1 cellular context compared by ENCODE assay signal in genomic region chr6:162943369-162943768, GRCh38.
TF ChIP-seq lines count a peak whose summit lies in the region.

No MANE protein-coding gene starts in this region.

TF ChIP-seq in GM23338, 12 proteins besides CTCF, POLR2A, EP300 and RAD21 (continued from another document):
- TF ChIP-seq, protein P1, sequence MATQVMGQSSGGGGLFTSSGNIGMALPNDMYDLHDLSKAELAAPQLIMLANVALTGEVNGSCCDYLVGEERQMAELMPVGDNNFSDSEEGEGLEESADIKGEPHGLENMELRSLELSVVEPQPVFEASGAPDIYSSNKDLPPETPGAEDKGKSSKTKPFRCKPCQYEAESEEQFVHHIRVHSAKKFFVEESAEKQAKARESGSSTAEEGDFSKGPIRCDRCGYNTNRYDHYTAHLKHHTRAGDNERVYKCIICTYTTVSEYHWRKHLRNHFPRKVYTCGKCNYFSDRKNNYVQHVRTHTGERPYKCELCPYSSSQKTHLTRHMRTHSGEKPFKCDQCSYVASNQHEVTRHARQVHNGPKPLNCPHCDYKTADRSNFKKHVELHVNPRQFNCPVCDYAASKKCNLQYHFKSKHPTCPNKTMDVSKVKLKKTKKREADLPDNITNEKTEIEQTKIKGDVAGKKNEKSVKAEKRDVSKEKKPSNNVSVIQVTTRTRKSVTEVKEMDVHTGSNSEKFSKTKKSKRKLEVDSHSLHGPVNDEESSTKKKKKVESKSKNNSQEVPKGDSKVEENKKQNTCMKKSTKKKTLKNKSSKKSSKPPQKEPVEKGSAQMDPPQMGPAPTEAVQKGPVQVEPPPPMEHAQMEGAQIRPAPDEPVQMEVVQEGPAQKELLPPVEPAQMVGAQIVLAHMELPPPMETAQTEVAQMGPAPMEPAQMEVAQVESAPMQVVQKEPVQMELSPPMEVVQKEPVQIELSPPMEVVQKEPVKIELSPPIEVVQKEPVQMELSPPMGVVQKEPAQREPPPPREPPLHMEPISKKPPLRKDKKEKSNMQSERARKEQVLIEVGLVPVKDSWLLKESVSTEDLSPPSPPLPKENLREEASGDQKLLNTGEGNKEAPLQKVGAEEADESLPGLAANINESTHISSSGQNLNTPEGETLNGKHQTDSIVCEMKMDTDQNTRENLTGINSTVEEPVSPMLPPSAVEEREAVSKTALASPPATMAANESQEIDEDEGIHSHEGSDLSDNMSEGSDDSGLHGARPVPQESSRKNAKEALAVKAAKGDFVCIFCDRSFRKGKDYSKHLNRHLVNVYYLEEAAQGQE (IDR thresholded peaks at IDR 0.05; ENCODE audit: unreplicated experiment): no peak
